1 cellular context compared by ENCODE assay signal in the genomic region with DNA sequence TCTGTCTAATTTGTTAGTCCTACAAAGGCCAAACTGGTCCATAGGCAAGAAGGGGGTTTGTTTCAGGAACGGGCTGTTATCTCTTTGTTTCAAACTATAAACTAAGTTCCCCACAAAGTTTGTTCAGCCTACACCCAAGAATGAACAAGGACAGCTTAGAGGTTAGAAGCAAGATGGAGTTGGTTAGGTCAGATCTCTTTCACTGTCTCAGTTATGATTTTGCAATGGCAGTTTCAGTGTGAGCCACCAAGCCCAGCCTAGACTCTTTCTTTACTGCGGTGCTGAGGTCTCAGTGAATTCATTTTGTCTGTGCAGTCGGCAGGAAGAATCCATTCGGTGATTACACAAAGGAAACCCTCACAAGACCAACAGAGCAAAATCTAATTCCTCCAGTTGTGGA.
TF ChIP-seq lines count a peak whose summit lies in the region.

No MANE protein-coding gene starts in this region.

TF ChIP-seq in K562, 482 proteins besides CTCF, POLR2A, EP300 and RAD21 (continued from another document):
- TF ChIP-seq, protein P1, sequence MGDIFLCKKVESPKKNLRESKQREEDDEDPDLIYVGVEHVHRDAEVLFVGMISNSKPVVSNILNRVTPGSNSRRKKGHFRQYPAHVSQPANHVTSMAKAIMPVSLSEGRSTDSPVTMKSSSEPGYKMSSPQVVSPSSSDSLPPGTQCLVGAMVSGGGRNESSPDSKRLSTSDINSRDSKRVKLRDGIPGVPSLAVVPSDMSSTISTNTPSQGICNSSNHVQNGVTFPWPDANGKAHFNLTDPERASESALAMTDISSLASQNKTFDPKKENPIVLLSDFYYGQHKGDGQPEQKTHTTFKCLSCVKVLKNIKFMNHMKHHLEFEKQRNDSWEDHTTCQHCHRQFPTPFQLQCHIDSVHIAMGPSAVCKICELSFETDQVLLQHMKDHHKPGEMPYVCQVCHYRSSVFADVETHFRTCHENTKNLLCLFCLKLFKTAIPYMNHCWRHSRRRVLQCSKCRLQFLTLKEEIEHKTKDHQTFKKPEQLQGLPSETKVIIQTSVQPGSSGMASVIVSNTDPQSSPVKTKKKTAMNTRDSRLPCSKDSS (IDR thresholded peaks at IDR 0.05; ENCODE audit: low read depth, partially characterized antibody), result no peak
- TF ChIP-seq MEF2A (IDR thresholded peaks at IDR 0.05; ENCODE audit: control insufficient read depth, low read depth, low read length), result no peak
- no peak for TF ChIP-seq PHF8 (IDR thresholded peaks at IDR 0.05; ENCODE audit: borderline replicate concordance, low read length)
- TF ChIP-seq BCOR (IDR thresholded peaks at IDR 0.05), result no peak
- TF ChIP-seq, protein P2, sequence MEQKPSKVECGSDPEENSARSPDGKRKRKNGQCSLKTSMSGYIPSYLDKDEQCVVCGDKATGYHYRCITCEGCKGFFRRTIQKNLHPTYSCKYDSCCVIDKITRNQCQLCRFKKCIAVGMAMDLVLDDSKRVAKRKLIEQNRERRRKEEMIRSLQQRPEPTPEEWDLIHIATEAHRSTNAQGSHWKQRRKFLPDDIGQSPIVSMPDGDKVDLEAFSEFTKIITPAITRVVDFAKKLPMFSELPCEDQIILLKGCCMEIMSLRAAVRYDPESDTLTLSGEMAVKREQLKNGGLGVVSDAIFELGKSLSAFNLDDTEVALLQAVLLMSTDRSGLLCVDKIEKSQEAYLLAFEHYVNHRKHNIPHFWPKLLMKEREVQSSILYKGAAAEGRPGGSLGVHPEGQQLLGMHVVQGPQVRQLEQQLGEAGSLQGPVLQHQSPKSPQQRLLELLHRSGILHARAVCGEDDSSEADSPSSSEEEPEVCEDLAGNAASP (IDR thresholded peaks at IDR 0.05), result no peak
- TF ChIP-seq KAT8 (IDR thresholded peaks at IDR 0.05; ENCODE audit: low read depth), result no peak
